ENCODE assay signal across 28 cellular contexts in genomic region chr1:81545734-81546133, GRCh38.
"Had no signal": no experiment of that assay in that cellular context is flagged by ENCODE, and none has a peak within 500 bp of the region (broad histone marks: within the 10 kb centered on the region; RNA-seq: fewer than 3 reads in every experiment).

No MANE protein-coding gene starts in this region.

- H2AFZ ChIP-seq: parathyroid adenoma had no signal

- H3K27me3 Mint-ChIP-seq: stimulated activated memory B cell treated with anti-CD40 and anti-IgM and Interleukin-4, amounts not matched to agents 10 μg/mL and 1 μg/mL and 100 μg/mL, for 72 hours; stimulated activated naive CD8-positive, alpha-beta T cell treated with anti-CD3 and anti-CD28 coated beads, Interleukin-15, amount 100 ng/mL, for 72 hours had no signal

- H3K36me3 ChIP-seq: heart right ventricle, lower lobe of right lung, neutrophil, right lobe of liver, tibial nerve, upper lobe of left lung, vagina had no signal

- H3K4me1 Mint-ChIP-seq: immature natural killer cell; naive thymus-derived CD8-positive, alpha-beta T cell; stimulated activated naive CD8-positive, alpha-beta T cell treated with anti-CD3 and anti-CD28 coated beads, Interleukin-15, amount 100 ng/mL, for 72 hours had no signal

- H3K4me2 ChIP-seq: smooth muscle cell had no signal

- H3K4me3 Mint-ChIP-seq: immature natural killer cell; naive thymus-derived CD8-positive, alpha-beta T cell; nephron; neural crest cell; stimulated activated memory B cell treated with anti-CD40 and anti-IgM and Interleukin-4, amounts not matched to agents 10 μg/mL and 1 μg/mL and 100 μg/mL, for 72 hours; stimulated activated naive CD8-positive, alpha-beta T cell treated with anti-CD3 and anti-CD28 coated beads, Interleukin-15, amount 100 ng/mL, for 72 hours had no signal

- H3K27me3 ChIP-seq: heart right ventricle, neutrophil, right lobe of liver, tibial nerve, upper lobe of left lung, vagina had no signal

- H3K9me3 Mint-ChIP-seq: nephron; stimulated activated memory B cell treated with anti-CD40 and anti-IgM and Interleukin-4, amounts not matched to agents 10 μg/mL and 1 μg/mL and 100 μg/mL, for 72 hours; stimulated activated naive CD8-positive, alpha-beta T cell treated with anti-CD3 and anti-CD28 coated beads, Interleukin-15, amount 100 ng/mL, for 72 hours had no signal

- H3K27ac Mint-ChIP-seq: immature natural killer cell; naive thymus-derived CD8-positive, alpha-beta T cell; nephron; stimulated activated memory B cell treated with anti-CD40 and anti-IgM and Interleukin-4, amounts not matched to agents 10 μg/mL and 1 μg/mL and 100 μg/mL, for 72 hours; stimulated activated naive CD8-positive, alpha-beta T cell treated with anti-CD3 and anti-CD28 coated beads, Interleukin-15, amount 100 ng/mL, for 72 hours had no signal

- H3K4me3 ChIP-seq: heart right ventricle, lower lobe of right lung, psoas muscle, right lobe of liver, smooth muscle cell, tibial nerve, upper lobe of left lung, vagina had no signal

- H3K27ac ChIP-seq: heart right ventricle, lower lobe of right lung, neutrophil, parathyroid adenoma, psoas muscle, right lobe of liver, tibial nerve, upper lobe of left lung, vagina had no signal

- H3K79me2 ChIP-seq: parathyroid adenoma had no signal

- H3K9ac ChIP-seq: parathyroid adenoma had no signal

- H3K9me3 ChIP-seq: heart right ventricle, lower lobe of right lung, neutrophil, psoas muscle, right lobe of liver, tibial nerve, upper lobe of left lung, vagina had no signal

- H3K4me1 ChIP-seq: parathyroid adenoma, psoas muscle, right lobe of liver, vagina had no signal

- DNase-seq: heart right ventricle; hippocampal formation; immature natural killer cell; kidney; lower lobe of right lung; mammary epithelial cell; mesenchymal stem cell; naive thymus-derived CD8-positive, alpha-beta T cell; occipital lobe; psoas muscle; right lobe of liver; stimulated activated CD4-positive, alpha-beta T cell treated with anti-CD3 and anti-CD28 coated beads, Interleukin-1b, Interleukin-23, amount 100 ng/mL, for 48 hours; stimulated activated CD4-positive, alpha-beta T cell treated with anti-CD3 and anti-CD28 coated beads, Interleukin-2, amount 100 ng/mL, for 48 hours; stimulated activated CD4-positive, alpha-beta T cell treated with anti-CD3 and anti-CD28 coated beads, Interleukin-4, amount 100 ng/mL, for 4 hours; stimulated activated CD8-positive, alpha-beta memory T cell treated with anti-CD3 and anti-CD28 coated beads, Interleukin-4, amount 100 ng/mL, for 48 hours; stimulated activated naive CD4-positive, alpha-beta T cell treated with Interleukin-2 at 50 U/mL for 16 hours; stimulated activated naive CD8-positive, alpha-beta T cell treated with anti-CD3 and anti-CD28 coated beads, Interleukin-15, amount 100 ng/mL, for 72 hours; substantia nigra; upper lobe of left lung had no signal

- H3K36me3 Mint-ChIP-seq: naive thymus-derived CD8-positive, alpha-beta T cell; stimulated activated memory B cell treated with anti-CD40 and anti-IgM and Interleukin-4, amounts not matched to agents 10 μg/mL and 1 μg/mL and 100 μg/mL, for 72 hours had no signal

- ATAC-seq: heart right ventricle; left lobe of liver; lower lobe of right lung; naive thymus-derived CD8-positive, alpha-beta T cell; psoas muscle; right lobe of liver; stimulated activated memory B cell treated with anti-CD40 and anti-IgM and Interleukin-4, amounts not matched to agents 10 μg/mL and 1 μg/mL and 100 μg/mL, for 72 hours; stimulated activated naive CD8-positive, alpha-beta T cell treated with anti-CD3 and anti-CD28 coated beads, Interleukin-15, amount 100 ng/mL, for 72 hours had no signal
